21 cellular contexts compared by ENCODE assay signal in genomic region chr7:109967401-109967800, GRCh38.
DNase-seq lines count a peak whose midpoint lies in the region; ATAC-seq, FAIRE-seq and TF ChIP-seq lines count a peak whose summit lies in the region.
"Had no signal": no experiment of that assay in that cellular context is flagged by ENCODE, and none has a peak within 500 bp of the region (broad histone marks: within the 10 kb centered on the region; RNA-seq: fewer than 3 reads in every experiment).

No MANE protein-coding gene starts in this region.

- H3K4me1 Mint-ChIP-seq in MCF 10A (ENCODE audit: insufficient read depth, unreplicated experiment): peaks cover 5% of the 10 kb centered on the region
- H3K4me1 Mint-ChIP-seq: B cell; CD8-positive, alpha-beta memory T cell had no signal

- POLR2A ChIA-PET in MCF 10A (lab: Yijun Ruan, JAX): no interaction called here
- POLR2A ChIA-PET in PC-3 (lab: Charles Lee; ENCODE audit: unreplicated experiment): no interaction called here

- H3K36me3 Mint-ChIP-seq in MCF 10A (ENCODE audit: insufficient read depth, unreplicated experiment): no peaks in the 10 kb centered on the region
- H3K36me3 Mint-ChIP-seq: CD8-positive, alpha-beta memory T cell had no signal

- DNase-seq in MCF 10A (ENCODE audit: unreplicated experiment) (peak; percentile 4), mammary epithelial cell (no peak), PC-3 (peak; percentile 55), foreskin keratinocyte (peak in 1 of 2 donors; percentile 29), CD1c-positive myeloid dendritic cell (ENCODE audit: extremely low spot score) (no peak), kidney (no peak)
- DNase-seq: CD4-positive, alpha-beta T cell; CD8-positive, alpha-beta memory T cell; DMS 273 treated with DMSO at 0.1 percent for 48 hours; DMS79; GOT3; HFFc6 had no signal

- no peaks in the 10 kb centered on the region for H3K9me2 ChIP-seq in PC-3 (replicated peaks; ENCODE audit: low read length)

- no peak overlapping the region for H3K27ac ChIP-seq in mammary epithelial cell (ENCODE audit: insufficient read depth, low read depth, low read length)
- H3K27ac ChIP-seq in PC-3 (ENCODE audit: low read length): no peak overlapping the region
- no peak overlapping the region for H3K27ac ChIP-seq in foreskin keratinocyte
- H3K27ac ChIP-seq in kidney (ENCODE audit: low read depth in 2 of 2, low read length in 2 of 2): no peak overlapping the region
- H3K27ac ChIP-seq: 22Rv1, BLaER1, C4-2B had no signal

- no peaks in the 10 kb centered on the region for H3K36me3 ChIP-seq in mammary epithelial cell (ENCODE audit: insufficient read depth, low read length)
- H3K36me3 ChIP-seq in PC-3 (ENCODE audit: low read depth, low read length): no peaks in the 10 kb centered on the region
- no peaks in the 10 kb centered on the region for H3K36me3 ChIP-seq in kidney (ENCODE audit: control insufficient read depth in 1 of 2, insufficient read depth in 2 of 2, low read length in 2 of 2)
- H3K36me3 ChIP-seq: BLaER1, HAP-1 had no signal

- H3K4me2 ChIP-seq in mammary epithelial cell (ENCODE audit: insufficient read depth, low read depth, low read length) (no peak overlapping the region), PC-3 (ENCODE audit: low read length) (peak overlapping the region; percentile 57)
- H3K4me2 ChIP-seq: BLaER1 had no signal

- H2AFZ ChIP-seq in mammary epithelial cell (ENCODE audit: low read depth, low read length) (no peak overlapping the region), PC-3 (ENCODE audit: low read length) (no peak overlapping the region)

- peak overlapping the region; percentile 28 for H3K27ac Mint-ChIP-seq in MCF 10A (ENCODE audit: low read depth, unreplicated experiment)
- H3K27ac Mint-ChIP-seq: B cell; CD4-positive, alpha-beta T cell; CD8-positive, alpha-beta memory T cell; HFFc6 had no signal

- H4K20me1 ChIP-seq in mammary epithelial cell (ENCODE audit: insufficient read depth, low read length): no peaks in the 10 kb centered on the region
- no peaks in the 10 kb centered on the region for H4K20me1 ChIP-seq in PC-3 (ENCODE audit: low read length)
- H4K20me1 ChIP-seq: BLaER1 had no signal

- H3K27me3 Mint-ChIP-seq in MCF 10A (ENCODE audit: insufficient read depth, unreplicated experiment): no peaks in the 10 kb centered on the region
- H3K27me3 Mint-ChIP-seq: B cell; CD4-positive, alpha-beta T cell; CD8-positive, alpha-beta memory T cell had no signal

- H3K4me3 ChIP-seq in mammary epithelial cell (replicated peaks in 1 of 3; ENCODE audit: insufficient read depth in 1 of 3, low read depth in 2 of 3, low read length in 3 of 3): no peak overlapping the region
- H3K4me3 ChIP-seq in PC-3 (ENCODE audit: low read length): no peak overlapping the region
- H3K4me3 ChIP-seq in kidney (ENCODE audit: low read length in 2 of 2): no peak overlapping the region
- H3K4me3 ChIP-seq: BLaER1, HAP-1 had no signal

- peak; percentile 41 for ATAC-seq in PC-3
- peak; percentile 40 for ATAC-seq in foreskin keratinocyte

- no peak for TF ChIP-seq CTCF in MCF 10A (IDR thresholded peaks at IDR 0.05; ENCODE audit: unreplicated experiment)
- no peak for TF ChIP-seq CTCF in mammary epithelial cell (conservative IDR thresholded peaks at IDR 0.05 in 1 of 2, IDR thresholded peaks at IDR 0.05 in 1 of 2; ENCODE audit: extremely low read depth in 1 of 2, insufficient read depth in 1 of 2, low read depth in 1 of 2, low read length in 2 of 2)
- no peak for TF ChIP-seq CTCF in PC-3 (conservative IDR thresholded peaks at IDR 0.05; ENCODE audit: low read depth, low read length)
- TF ChIP-seq CTCF in foreskin keratinocyte (conservative IDR thresholded peaks at IDR 0.05): no peak
- TF ChIP-seq CTCF in kidney (IDR thresholded peaks at IDR 0.05; ENCODE audit: borderline replicate concordance, extremely low read depth, insufficient read depth): no peak

- in situ Hi-C loops in mammary epithelial cell (cut with MboI; ENCODE audit: low sequenced_read_pairs in 2 of 2): no loop called here

- no peaks in the 10 kb centered on the region for H3K4me1 ChIP-seq in mammary epithelial cell (ENCODE audit: insufficient read depth, low read length)
- peaks cover 28% of the 10 kb centered on the region for H3K4me1 ChIP-seq in PC-3 (ENCODE audit: insufficient read depth, low read length)
- H3K4me1 ChIP-seq in foreskin keratinocyte: no peaks in the 10 kb centered on the region
- H3K4me1 ChIP-seq in kidney (ENCODE audit: control insufficient read depth in 1 of 2, insufficient read depth in 1 of 2, low read depth in 1 of 2, low read length in 2 of 2): no peaks in the 10 kb centered on the region
- H3K4me1 ChIP-seq: BLaER1, HAP-1 had no signal

- H3K9ac ChIP-seq in mammary epithelial cell (ENCODE audit: insufficient read depth, low read length) (no peak overlapping the region), PC-3 (ENCODE audit: low read length) (no peak overlapping the region), kidney (ENCODE audit: low read length in 2 of 2) (no peak overlapping the region)
- H3K9ac ChIP-seq: BLaER1 had no signal

- H3K9me3 ChIP-seq in mammary epithelial cell (replicated peaks; ENCODE audit: insufficient read depth, low read length): no peaks in the 10 kb centered on the region
- no peaks in the 10 kb centered on the region for H3K9me3 ChIP-seq in PC-3 (ENCODE audit: low read length)
- no peaks in the 10 kb centered on the region for H3K9me3 ChIP-seq in kidney (ENCODE audit: control insufficient read depth in 1 of 2, low read length in 2 of 2)
- H3K9me3 ChIP-seq: BLaER1, HAP-1 had no signal

- dilution Hi-C loops in mammary epithelial cell (cut with HindIII; ENCODE audit: low sequenced_read_pairs): no loop called here

- peaks cover 6% of the 10 kb centered on the region for H3K9me3 Mint-ChIP-seq in MCF 10A (ENCODE audit: unreplicated experiment)
- H3K9me3 Mint-ChIP-seq: CD4-positive, alpha-beta T cell; HFFc6 had no signal

- H3K4me3 Mint-ChIP-seq in MCF 10A (ENCODE audit: unreplicated experiment): no peak overlapping the region
- H3K4me3 Mint-ChIP-seq: B cell; CD4-positive, alpha-beta T cell; CD8-positive, alpha-beta memory T cell; HFFc6 had no signal

- no peaks in the 10 kb centered on the region for H3F3A ChIP-seq in PC-3 (ENCODE audit: low read length, unreplicated experiment)

- CTCF ChIA-PET in MCF 10A (lab: Yijun Ruan, JAX) (no interaction called here), mammary epithelial cell (lab: Charles Lee; ENCODE audit: low non-redundant PET) (no interaction called here), PC-3 (lab: Charles Lee) (no interaction called here)

- FAIRE-seq in kidney (lab: Jason Lieb, UNC): no peak
- FAIRE-seq: D721Med, G401.6, GM12892, H54 had no signal

- no TSS peak for BruUV-seq in MCF 10A (replicated peaks; lab: Mats Ljungman, UMichigan)
- no TSS peak for BruUV-seq in mammary epithelial cell (replicated peaks; lab: Mats Ljungman, UMichigan)
- no TSS peak for BruUV-seq in PC-3 (replicated peaks; lab: Mats Ljungman, UMichigan)

- intact Hi-C loops in MCF 10A (cut with micrococcal nuclease): no loop called here
- intact Hi-C loops in mammary epithelial cell (cut with micrococcal nuclease): no loop called here
- intact Hi-C loops in PC-3 (cut with micrococcal nuclease): no loop called here
- intact Hi-C loops in kidney (cut with DNase I): no loop called here

- H3K27me3 ChIP-seq in mammary epithelial cell (ENCODE audit: insufficient read depth, low read length) (no peaks in the 10 kb centered on the region), PC-3 (ENCODE audit: low read length) (no peaks in the 10 kb centered on the region), foreskin keratinocyte (no peaks in the 10 kb centered on the region)
- H3K27me3 ChIP-seq: BLaER1 had no signal

- H3K79me2 ChIP-seq in mammary epithelial cell (ENCODE audit: insufficient read depth, low read length) (no peaks in the 10 kb centered on the region), PC-3 (ENCODE audit: low read length) (no peaks in the 10 kb centered on the region)

Comparison
In these comparisons a context has a peak if more than half of its experiments do, and no peak if none do; other contexts are left out.
1. DNase-seq: peak in MCF 10A (single experiment) and PC-3 (single experiment); none in mammary epithelial cell (single experiment), CD1c-positive myeloid dendritic cell (single experiment) and kidney (single experiment).